In genomic region chr10:60704480-60704879, GRCh38 we compare ENCODE assay signal across 21 cellular contexts.
A peak's percentile ranks its signal among the peaks of the same experiment; 100 is the strongest.
DNase-seq lines count a peak whose midpoint lies in the region; ATAC-seq and TF ChIP-seq lines count a peak whose summit lies in the region.
"Had no signal": no experiment of that assay in that cellular context is flagged by ENCODE, and none has a peak within 500 bp of the region (broad histone marks: within the 10 kb centered on the region; RNA-seq: fewer than 3 reads in every experiment).

No MANE protein-coding gene starts in this region.

- peak overlapping the region in 4 of 7 donors; percentile 9 to 89 (median 51) for H3K27ac Mint-ChIP-seq in CD4-positive, alpha-beta memory T cell
- peak overlapping the region; percentile 48; the same call in 1 of the 2 replicates for H3K27ac Mint-ChIP-seq in WTC11
- H3K27ac Mint-ChIP-seq: activated naive CD4-positive, alpha-beta T cell treated with anti-CD3 and anti-CD28 coated beads, Interleukin-2, amount 10 ng/mL, durations not matched to agents 7 days and 5 days; B cell; stimulated activated naive CD8-positive, alpha-beta T cell treated with anti-CD3 and anti-CD28 coated beads, Interleukin-15, amount 100 ng/mL, for 72 hours had no signal

- no peaks in the 10 kb centered on the region for H3K9me3 ChIP-seq in CD4-positive, alpha-beta memory T cell (ENCODE audit: control insufficient read depth in 1 of 2, low read length in 2 of 2)
- no peaks in the 10 kb centered on the region for H3K9me3 ChIP-seq in HEK293 (ENCODE audit: control insufficient read depth, insufficient read depth, low read depth, low read length)
- H3K9me3 ChIP-seq: ovary, uterus had no signal

- peak overlapping the region in 2 of 8 donors; percentile 3 to 49 for H3K4me3 Mint-ChIP-seq in CD4-positive, alpha-beta memory T cell
- no peak overlapping the region for H3K4me3 Mint-ChIP-seq in WTC11
- H3K4me3 Mint-ChIP-seq: activated naive CD4-positive, alpha-beta T cell treated with anti-CD3 and anti-CD28 coated beads, Interleukin-2, amount 10 ng/mL, durations not matched to agents 7 days and 5 days; B cell; stimulated activated naive CD8-positive, alpha-beta T cell treated with anti-CD3 and anti-CD28 coated beads, Interleukin-15, amount 100 ng/mL, for 72 hours had no signal

- no peak overlapping the region for H3K27ac ChIP-seq in CD4-positive, alpha-beta memory T cell (ENCODE audit: low read depth, low read length)
- no peak overlapping the region for H3K27ac ChIP-seq in HEK293 (ENCODE audit: extremely low read depth, low read depth, low read length)
- H3K27ac ChIP-seq: brain microvascular endothelial cell, GM23248, ovary, skin epidermis, uterus had no signal

- no peaks in the 10 kb centered on the region for H3K27me3 Mint-ChIP-seq in CD4-positive, alpha-beta memory T cell
- no peaks in the 10 kb centered on the region; the same call in 1 of the 2 replicates for H3K27me3 Mint-ChIP-seq in WTC11 (ENCODE audit: low read depth)
- H3K27me3 Mint-ChIP-seq: activated naive CD4-positive, alpha-beta T cell treated with anti-CD3 and anti-CD28 coated beads, Interleukin-2, amount 10 ng/mL, durations not matched to agents 7 days and 5 days; T-helper 17 cell had no signal

- TF ChIP-seq CTCF in HEK293 (tag by site-specific recombination; IDR thresholded peaks at IDR 0.05): no peak
- no peak for TF ChIP-seq CTCF in WTC11 (IDR thresholded peaks at IDR 0.05)

- CTCF ChIA-PET in CD4-positive, alpha-beta memory T cell (lab: Charles Lee; ENCODE audit: partially characterized antibody): interaction anchor here (2.0 to 2.3 kb wide), 2 partner anchors 13 to 55 kb away, joined by 6 to 7 read pairs; no protein-coding TSS in a partner anchor
- CTCF ChIA-PET in HEK293 (lab: Yijun Ruan, JAX) (interaction anchor here (0.6 kb wide), 1 partner anchor 928 kb away, joined by 3 read pairs; no protein-coding TSS in a partner anchor), WTC11 (lab: Charles Lee) (no interaction called here)

- peaks cover 44% of the 10 kb centered on the region for H3K4me1 ChIP-seq in CD4-positive, alpha-beta memory T cell (ENCODE audit: insufficient read depth, low read length)
- no peaks in the 10 kb centered on the region for H3K4me1 ChIP-seq in HEK293 (ENCODE audit: control insufficient read depth, insufficient read depth, low read length)
- H3K4me1 ChIP-seq: uterus had no signal

- peaks cover 46 to 65% (median 50%) of the 10 kb centered on the region in 4 donors for H3K4me1 Mint-ChIP-seq in CD4-positive, alpha-beta memory T cell
- peaks cover 12% of the 10 kb centered on the region for H3K4me1 Mint-ChIP-seq in WTC11

- H3K36me3 Mint-ChIP-seq in CD4-positive, alpha-beta memory T cell: peaks cover 5 to 20% of the 10 kb centered on the region in 2 donors
- peaks cover 20% of the 10 kb centered on the region for H3K36me3 Mint-ChIP-seq in WTC11

- no peak for ATAC-seq in WTC11
- ATAC-seq: activated CD4-positive, CD25-positive, alpha-beta regulatory T cell treated with anti-CD3 and anti-CD28 coated beads, Interleukin-2, amount 50 U/mL, for 24 hours had no signal

- no peak for DNase-seq in CD4-positive, alpha-beta memory T cell
- DNase-seq in WTC11 (ENCODE audit: low spot score) (no peak), left kidney (ENCODE audit: low read depth, low spot score) (peak; percentile 11), germinal center (ENCODE audit: low spot score) (no peak), MV-4-11 (lab: John Stamatoyannopoulos, UW) (no peak), EL (no peak)
- no peak for DNase-seq in effector CD8-positive, alpha-beta T cell (lab: John Stamatoyannopoulos, UW)
- DNase-seq: activated naive CD4-positive, alpha-beta T cell treated with anti-CD3 and anti-CD28 coated beads, Interleukin-2, amount 10 ng/mL, durations not matched to agents 7 days and 5 days; brain microvascular endothelial cell; foreskin fibroblast; GM23248; NCI-H1048; NCI-H524 treated with DMSO at 0.1 percent for 48 hours; ovary; stimulated activated naive CD8-positive, alpha-beta T cell treated with anti-CD3 and anti-CD28 coated beads, Interleukin-15, amount 100 ng/mL, for 72 hours; T-helper 17 cell; uterus had no signal

- peaks cover 0 to 8% (median 3%) of the 10 kb centered on the region in 8 donors for H3K9me3 Mint-ChIP-seq in CD4-positive, alpha-beta memory T cell
- peaks cover 19% of the 10 kb centered on the region for H3K9me3 Mint-ChIP-seq in WTC11

- POLR2A ChIA-PET in CD4-positive, alpha-beta memory T cell (lab: Charles Lee; ENCODE audit: partially characterized antibody): interaction anchor here (1.7 to 2.1 kb wide), 5 partner anchors 9 to 27 kb away, joined by 4 to 11 read pairs (median 8); no protein-coding TSS in a partner anchor
- POLR2A ChIA-PET in HEK293 (lab: Yijun Ruan, JAX): no interaction called here
- POLR2A ChIA-PET in WTC11 (lab: Charles Lee): no interaction called here

- intact Hi-C loops in CD4-positive, alpha-beta memory T cell (cut with micrococcal nuclease): no loop called here

- no peak overlapping the region for H3K4me3 ChIP-seq in CD4-positive, alpha-beta memory T cell (ENCODE audit: low read length in 2 of 2)
- H3K4me3 ChIP-seq in HEK293 (ENCODE audit: low read depth, low read length): no peak overlapping the region
- H3K4me3 ChIP-seq: GM23248, ovary, skin epidermis, uterus had no signal

- no peaks in the 10 kb centered on the region for H3K36me3 ChIP-seq in CD4-positive, alpha-beta memory T cell (ENCODE audit: insufficient read depth, low read length)
- H3K36me3 ChIP-seq in HEK293 (ENCODE audit: control insufficient read depth in 2 of 2, insufficient read depth in 1 of 2, low read length in 2 of 2): no peaks in the 10 kb centered on the region
- H3K36me3 ChIP-seq: brain microvascular endothelial cell, ovary, uterus had no signal

- H3K27me3 ChIP-seq in CD4-positive, alpha-beta memory T cell (ENCODE audit: insufficient read depth, low read length): no peaks in the 10 kb centered on the region
- H3K27me3 ChIP-seq: brain microvascular endothelial cell, ovary, uterus had no signal

TF ChIP-seq in HEK293, 187 proteins besides CTCF, POLR2A, EP300 and RAD21 (continues in another document):
- no peak for TF ChIP-seq ZNF701 (tag by site-specific recombination; IDR thresholded peaks at IDR 0.05)
- TF ChIP-seq, protein P1, sequence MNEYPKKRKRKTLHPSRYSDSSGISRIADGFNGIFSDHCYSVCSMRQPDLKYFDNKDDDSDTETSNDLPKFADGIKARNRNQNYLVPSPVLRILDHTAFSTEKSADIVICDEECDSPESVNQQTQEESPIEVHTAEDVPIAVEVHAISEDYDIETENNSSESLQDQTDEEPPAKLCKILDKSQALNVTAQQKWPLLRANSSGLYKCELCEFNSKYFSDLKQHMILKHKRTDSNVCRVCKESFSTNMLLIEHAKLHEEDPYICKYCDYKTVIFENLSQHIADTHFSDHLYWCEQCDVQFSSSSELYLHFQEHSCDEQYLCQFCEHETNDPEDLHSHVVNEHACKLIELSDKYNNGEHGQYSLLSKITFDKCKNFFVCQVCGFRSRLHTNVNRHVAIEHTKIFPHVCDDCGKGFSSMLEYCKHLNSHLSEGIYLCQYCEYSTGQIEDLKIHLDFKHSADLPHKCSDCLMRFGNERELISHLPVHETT (tag by site-specific recombination; IDR thresholded peaks at IDR 0.05): no peak
- TF ChIP-seq SP3 (tag by site-specific recombination; IDR thresholded peaks at IDR 0.05): no peak
- TF ChIP-seq GLIS1 (tag by site-specific recombination; IDR thresholded peaks at IDR 0.05): no peak
- 0 out of 2 replicates have a peak, but pooled peaks have one; percentile 21 for TF ChIP-seq BCL11A (tag by site-specific recombination; IDR thresholded peaks at IDR 0.05; ENCODE audit: low read depth)
- no peak for TF ChIP-seq ZFP37 (tag by site-specific recombination; IDR thresholded peaks at IDR 0.05)
- TF ChIP-seq ZNF544 (tag by site-specific recombination; IDR thresholded peaks at IDR 0.05): no peak
- TF ChIP-seq ZNF624 (tag by site-specific recombination; IDR thresholded peaks at IDR 0.05): no peak
- peak; percentile 46 for TF ChIP-seq FEZF1 (tag by site-specific recombination; IDR thresholded peaks at IDR 0.05)
- no peak for TF ChIP-seq ZNF24 (tag by site-specific recombination; IDR thresholded peaks at IDR 0.05)
- TF ChIP-seq ZNF843 (tag by site-specific recombination; IDR thresholded peaks at IDR 0.05): peak; percentile 70

TF ChIP-seq in WTC11, 78 proteins besides CTCF, POLR2A, EP300 and RAD21 (continues in another document):
- TF ChIP-seq, protein P2, sequence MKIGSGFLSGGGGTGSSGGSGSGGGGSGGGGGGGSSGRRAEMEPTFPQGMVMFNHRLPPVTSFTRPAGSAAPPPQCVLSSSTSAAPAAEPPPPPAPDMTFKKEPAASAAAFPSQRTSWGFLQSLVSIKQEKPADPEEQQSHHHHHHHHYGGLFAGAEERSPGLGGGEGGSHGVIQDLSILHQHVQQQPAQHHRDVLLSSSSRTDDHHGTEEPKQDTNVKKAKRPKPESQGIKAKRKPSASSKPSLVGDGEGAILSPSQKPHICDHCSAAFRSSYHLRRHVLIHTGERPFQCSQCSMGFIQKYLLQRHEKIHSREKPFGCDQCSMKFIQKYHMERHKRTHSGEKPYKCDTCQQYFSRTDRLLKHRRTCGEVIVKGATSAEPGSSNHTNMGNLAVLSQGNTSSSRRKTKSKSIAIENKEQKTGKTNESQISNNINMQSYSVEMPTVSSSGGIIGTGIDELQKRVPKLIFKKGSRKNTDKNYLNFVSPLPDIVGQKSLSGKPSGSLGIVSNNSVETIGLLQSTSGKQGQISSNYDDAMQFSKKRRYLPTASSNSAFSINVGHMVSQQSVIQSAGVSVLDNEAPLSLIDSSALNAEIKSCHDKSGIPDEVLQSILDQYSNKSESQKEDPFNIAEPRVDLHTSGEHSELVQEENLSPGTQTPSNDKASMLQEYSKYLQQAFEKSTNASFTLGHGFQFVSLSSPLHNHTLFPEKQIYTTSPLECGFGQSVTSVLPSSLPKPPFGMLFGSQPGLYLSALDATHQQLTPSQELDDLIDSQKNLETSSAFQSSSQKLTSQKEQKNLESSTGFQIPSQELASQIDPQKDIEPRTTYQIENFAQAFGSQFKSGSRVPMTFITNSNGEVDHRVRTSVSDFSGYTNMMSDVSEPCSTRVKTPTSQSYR (CRISPR knock-in tag; IDR thresholded peaks at IDR 0.05): no peak
- TF ChIP-seq NFE2L1 (CRISPR knock-in tag; IDR thresholded peaks at IDR 0.05) (no peak), NR2C2 (CRISPR knock-in tag; IDR thresholded peaks at IDR 0.05) (no peak), CREB1 (CRISPR knock-in tag; IDR thresholded peaks at IDR 0.05) (no peak), ELF4 (CRISPR knock-in tag; IDR thresholded peaks at IDR 0.05; ENCODE audit: low read depth) (no peak), SP1 (CRISPR knock-in tag; conservative IDR thresholded peaks at IDR 0.05) (no peak), FOXJ3 (CRISPR knock-in tag; IDR thresholded peaks at IDR 0.05; ENCODE audit: borderline replicate concordance) (no peak), FOXP1 (CRISPR knock-in tag; IDR thresholded peaks at IDR 0.05; ENCODE audit: borderline replicate concordance) (no peak)
